ENCODE assay signal across 20 cellular contexts in the genomic region with DNA sequence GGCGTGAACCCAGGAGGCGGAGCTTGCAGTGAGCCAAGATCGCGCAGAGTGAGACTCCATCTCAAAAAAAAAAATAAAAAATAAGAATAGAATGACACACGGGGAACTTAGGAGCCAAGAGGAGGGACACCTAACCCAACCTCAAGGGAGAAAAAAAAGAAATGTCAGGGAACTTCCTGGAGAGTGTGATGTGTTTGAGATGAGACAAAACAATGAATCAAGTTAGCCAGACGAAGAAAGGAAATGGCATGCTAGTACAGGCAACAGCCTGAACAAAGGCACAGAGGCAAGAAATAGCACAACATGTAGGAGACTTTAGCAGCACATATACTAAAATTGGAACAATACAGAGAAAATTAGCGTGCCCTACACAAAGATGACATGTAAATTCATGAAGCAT. TPM values are rescaled to one million over a fixed set of nuclear protein-coding genes. Genes with fewer than 3 reads are reported as not detected.
DNase-seq lines count a peak whose midpoint lies in the region; ATAC-seq, FAIRE-seq and TF ChIP-seq lines count a peak whose summit lies in the region.
"Had no signal": no experiment of that assay in that cellular context is flagged by ENCODE, and none has a peak within 500 bp of the region (broad histone marks: within the 10 kb centered on the region; RNA-seq: fewer than 3 reads in every experiment).

No MANE protein-coding gene starts in this region.

- H3K4ac ChIP-seq in H1 (replicated peaks; ENCODE audit: insufficient read length, low read depth, low read length): no peak overlapping the region

- dilution Hi-C loops in keratinocyte (cut with MboI; ENCODE audit: extremely low pct_ligation_motif_present, low sequenced_read_pairs): no loop called here

- H4K5ac ChIP-seq in H1 (ENCODE audit: insufficient read length, low read depth, low read length): no peak overlapping the region

- H2BK120ac ChIP-seq in H1 (replicated peaks; ENCODE audit: low read depth, low read length): no peak overlapping the region

- H4K8ac ChIP-seq in H1 (ENCODE audit: extremely low read depth, insufficient read depth, low read length): no peak overlapping the region

- H2AK5ac ChIP-seq in H1 (ENCODE audit: low read depth, low read length): no peak overlapping the region

- H3K4me1 ChIP-seq in GM23338 (ENCODE audit: insufficient read depth): no peaks in the 10 kb centered on the region
- H3K4me1 ChIP-seq in H1 (replicated peaks in 1 of 4; ENCODE audit: control insufficient read depth in 3 of 4, insufficient read depth in 4 of 4, low read length in 3 of 4): 0 out of 7 replicates have a peak, but pooled peaks cover 0 to 3% (median 0%) of the 10 kb centered on the region in 4 experiments
- H3K4me1 ChIP-seq in keratinocyte (ENCODE audit: control insufficient read depth, extremely low read depth, insufficient read depth, low read length): peaks cover 18% of the 10 kb centered on the region

- no peaks in the 10 kb centered on the region for H3K36me3 ChIP-seq in GM23338 (ENCODE audit: insufficient read depth)
- H3K36me3 ChIP-seq in H1 (ENCODE audit: control insufficient read depth in 2 of 4, insufficient read depth in 4 of 4, low read length in 3 of 4): no peaks in the 10 kb centered on the region
- H3K36me3 ChIP-seq in keratinocyte (ENCODE audit: control insufficient read depth in 2 of 2, extremely low read depth in 1 of 2, insufficient read depth in 2 of 2, low read length in 2 of 2): no peaks in the 10 kb centered on the region

- no peak for TF ChIP-seq CTCF in GM23338 (conservative IDR thresholded peaks at IDR 0.05; ENCODE audit: low read depth in 2 of 2)
- TF ChIP-seq CTCF in H1 (IDR thresholded peaks at IDR 0.05; ENCODE audit: control extremely low read depth in 1 of 3, insufficient read depth in 1 of 3, low read depth in 1 of 3, low read length in 3 of 3): no peak
- TF ChIP-seq CTCF in keratinocyte (optimal IDR thresholded peaks at IDR 0.05 in 1 of 3, IDR thresholded peaks at IDR 0.05 in 1 of 3, conservative IDR thresholded peaks at IDR 0.05 in 1 of 3; ENCODE audit: extremely low read depth in 1 of 3, insufficient read depth in 2 of 3, low read length in 3 of 3): no peak

- no peak overlapping the region for H2BK5ac ChIP-seq in H1 (ENCODE audit: low read depth, low read length)

- H2BK12ac ChIP-seq in H1 (ENCODE audit: low read depth, low read length): no peak overlapping the region

- 79% methylated on average over 5 of the region's 7 CpGs; no CpG with 5 or more reads in 1 of the 2 experiments for WGBS in H1 (ENCODE audit: extremely low coverage in 1 of 2, insufficient coverage in 1 of 2, insufficient read length in 1 of 2, insufficient replicate concordance in 2 of 2, low coverage in 1 of 2, low lambda C conversion rate in 2 of 2, missing lambda C conversion rate in 1 of 2), 2 experiments

- H2BK20ac ChIP-seq in H1 (ENCODE audit: low read length): no peak overlapping the region

- H2BK15ac ChIP-seq in H1 (ENCODE audit: low read length): no peak overlapping the region

- TF ChIP-seq RAD21 in H1 (IDR thresholded peaks at IDR 0.05 in 1 of 2, conservative IDR thresholded peaks at IDR 0.05 in 1 of 2; ENCODE audit: low read depth in 2 of 2, low read length in 2 of 2): no peak

- no peak overlapping the region for H3K27ac ChIP-seq in GM23338 (ENCODE audit: low read depth)
- H3K27ac ChIP-seq in H1 (ENCODE audit: low read depth, low read length): no peak overlapping the region
- peak overlapping the region; percentile 25 for H3K27ac ChIP-seq in keratinocyte (ENCODE audit: control insufficient read depth, insufficient read depth, low read length)
- H3K27ac ChIP-seq: HL-60 had no signal

- H2AFZ ChIP-seq in GM23338: peak overlapping the region; percentile 89
- H2AFZ ChIP-seq in H1 (ENCODE audit: low read length): peak overlapping the region; percentile 100
- no peak overlapping the region for H2AFZ ChIP-seq in keratinocyte (ENCODE audit: control insufficient read depth, low read length)

- no peak overlapping the region for H3K4me3 Mint-ChIP-seq in GM23338
- H3K4me3 Mint-ChIP-seq: CD14-positive monocyte, IgD-negative memory B cell had no signal

- H3K4me1 Mint-ChIP-seq in GM23338: no peaks in the 10 kb centered on the region; the same call in 2 of the 3 replicates
- H3K4me1 Mint-ChIP-seq: IgD-negative memory B cell had no signal

- no peak overlapping the region for H3K18ac ChIP-seq in H1 (ENCODE audit: extremely low read depth, low read length)

- H4K91ac ChIP-seq in H1 (replicated peaks; ENCODE audit: insufficient read length, low read length): no peak overlapping the region

- H3K4me3 ChIP-seq in GM23338 (no peak overlapping the region), H1 (ENCODE audit: extremely low read depth in 1 of 4, insufficient read depth in 2 of 4, low read depth in 3 of 4, low read length in 4 of 4) (no peak overlapping the region), keratinocyte (ENCODE audit: control insufficient read depth in 2 of 3, extremely low read depth in 1 of 3, insufficient read depth in 2 of 3, low read depth in 1 of 3, low read length in 3 of 3) (peak overlapping the region in 1 of 3 experiments; percentile 32)

- H3K9me3 ChIP-seq in H1 (ENCODE audit: insufficient read depth in 2 of 2, low read depth in 1 of 2, low read length in 1 of 2) (no peaks in the 10 kb centered on the region), keratinocyte (ENCODE audit: control insufficient read depth, low read depth, low read length) (no peaks in the 10 kb centered on the region)

- no peaks in the 10 kb centered on the region for H3F3A ChIP-seq in GM23338 (replicated peaks; ENCODE audit: low read depth)

- H3K9me2 ChIP-seq in GM23338 (ENCODE audit: insufficient read depth): no peaks in the 10 kb centered on the region

- no peaks in the 10 kb centered on the region for H3K9me3 Mint-ChIP-seq in GM23338
- H3K9me3 Mint-ChIP-seq: IgD-negative memory B cell had no signal

- H3K79me1 ChIP-seq in H1 (ENCODE audit: low read depth, low read length): no peaks in the 10 kb centered on the region

- no peaks in the 10 kb centered on the region for H3K23me2 ChIP-seq in H1 (ENCODE audit: low read depth, low read length)

- H3K27ac Mint-ChIP-seq in GM23338: no peak overlapping the region
- H3K27ac Mint-ChIP-seq: IgD-negative memory B cell had no signal

- CTCF ChIA-PET in H1 (lab: Charles Lee; ENCODE audit: partially characterized antibody): interaction anchor here (0.7 to 3.5 kb wide), 3 partner anchors 11 to 292 kb away, joined by 3 to 22 read pairs (median 3); no protein-coding TSS in a partner anchor

- H3K27me3 Mint-ChIP-seq in GM23338 (ENCODE audit: insufficient read depth, low read depth, poor library complexity): peaks cover 7% of the 10 kb centered on the region

- POLR2A ChIA-PET in H1 (lab: Charles Lee; ENCODE audit: partially characterized antibody): no interaction called here

- no peak for FAIRE-seq in H1 (lab: Jason Lieb, UNC)
- peak; percentile 74 for FAIRE-seq in keratinocyte (lab: Jason Lieb, UNC)
- FAIRE-seq: HTR-8/SVneo had no signal

- H3K79me2 ChIP-seq in GM23338 (replicated peaks; ENCODE audit: insufficient read depth) (no peaks in the 10 kb centered on the region), H1 (ENCODE audit: control insufficient read depth in 1 of 2, insufficient read depth in 2 of 2, low read length in 2 of 2) (no peaks in the 10 kb centered on the region), keratinocyte (ENCODE audit: control insufficient read depth, insufficient read depth, low read length) (no peaks in the 10 kb centered on the region)

- H3K9ac ChIP-seq in H1 (replicated peaks in 1 of 4; ENCODE audit: extremely low read depth in 1 of 4, low read depth in 3 of 4, low read length in 3 of 4) (no peak overlapping the region), keratinocyte (ENCODE audit: control insufficient read depth, extremely low read depth, insufficient read depth, low read length) (no peak overlapping the region)

- TF ChIP-seq POLR2A in H1 (IDR thresholded peaks at IDR 0.05; ENCODE audit: control extremely low read depth in 1 of 2, low read depth in 2 of 2, low read length in 2 of 2): no peak

- H3K36me3 Mint-ChIP-seq in GM23338 (ENCODE audit: low read depth): no peaks in the 10 kb centered on the region
- H3K36me3 Mint-ChIP-seq: CD14-positive monocyte, IgD-negative memory B cell had no signal

- H3K56ac ChIP-seq in H1 (replicated peaks; ENCODE audit: insufficient read length, low read depth, low read length): no peak overlapping the region

- no peak overlapping the region for H3K14ac ChIP-seq in H1 (ENCODE audit: insufficient read length)

- no peak overlapping the region for H3K23ac ChIP-seq in H1 (ENCODE audit: insufficient read length)

- H4K20me1 ChIP-seq in GM23338 (replicated peaks; ENCODE audit: insufficient read depth): no peaks in the 10 kb centered on the region
- no peaks in the 10 kb centered on the region for H4K20me1 ChIP-seq in H1 (replicated peaks in 1 of 2; ENCODE audit: control insufficient read depth in 1 of 2, insufficient read depth in 2 of 2, low read length in 2 of 2)
- H4K20me1 ChIP-seq in keratinocyte (ENCODE audit: control insufficient read depth, extremely low read depth, insufficient read depth, low read length): no peaks in the 10 kb centered on the region

- DNase-seq in GM23338 (ENCODE audit: low spot score): no peak
- peak; percentile 72 for DNase-seq in HPDE6-E6E7 (ENCODE audit: extremely low spot score)
- DNase-seq in H1 (ENCODE audit: low read depth in 1 of 2, low spot score in 2 of 2): no peak
- no peak for DNase-seq in keratinocyte (ENCODE audit: low read depth, low spot score)
- DNase-seq in NCI-H187 (lab: John Stamatoyannopoulos, UW): no peak
- no peak for DNase-seq in NCI-H1417 treated with DMSO at 0.1 percent for 48 hours (lab: John Stamatoyannopoulos, UW)
- DNase-seq: AML-193, DMS79 treated with DMSO at 0.1 percent for 48 hours, Kasumi-1, MM.1S, NCI-H1105, NCI-H1694, OCI-M1, SIG-M5 had no signal

- ATAC-seq in GM23338 (no peak; the same call in 2 of the 3 replicates), HG03442 (IDR thresholded peaks at IDR 0.05; ENCODE audit: unreplicated experiment) (no peak)
- ATAC-seq: SK-N-SH treated with all-trans-retinoic acid at 6 μM for 48 hours had no signal

- no peaks in the 10 kb centered on the region for H3K9me1 ChIP-seq in keratinocyte (ENCODE audit: control insufficient read depth, extremely low read depth, insufficient read depth, low read length)

- H3K27me3 ChIP-seq in GM23338 (ENCODE audit: insufficient read depth) (no peaks in the 10 kb centered on the region), H1 (replicated peaks in 1 of 4; ENCODE audit: control insufficient read depth in 3 of 4, extremely low read depth in 1 of 4, insufficient read depth in 3 of 4, low read length in 3 of 4) (no peaks in the 10 kb centered on the region), keratinocyte (ENCODE audit: control insufficient read depth, extremely low read depth, insufficient read depth, low read length) (no peaks in the 10 kb centered on the region)

- 0 out of 2 replicates have a peak overlapping the region, but pooled peaks have one; percentile 53 for H3K4me2 ChIP-seq in GM23338
- H3K4me2 ChIP-seq in H1 (ENCODE audit: insufficient read depth in 1 of 2, low read depth in 2 of 2, low read length in 2 of 2): no peak overlapping the region
- H3K4me2 ChIP-seq in keratinocyte (ENCODE audit: control insufficient read depth, extremely low read depth, insufficient read depth, low read depth, low read length): peak overlapping the region; percentile 56

- TF ChIP-seq EP300 in H1 (IDR thresholded peaks at IDR 0.05; ENCODE audit: borderline replicate concordance in 1 of 2, low read depth in 2 of 2, low read length in 2 of 2): no peak

RNA-seq across cellular contexts. Expression of a gene that starts 36.7 kb away (rescaled TPM):
- total RNA-seq in GM23338 (2014; rRNA removed; shearing (Covaris generic)): 31.2 and 37.6 TPM in 2 replicates
- polyA plus RNA-seq in GM23338 (2016; fragmentation: Nextera tagmentation; extraction: Ambion mirVana) (11.1 and 13.8 TPM in 2 replicates), H1 (2011; rRNA removed) (4.3 and 6.5 TPM in 2 replicates), keratinocyte (8.4 to 14.1 TPM (median 9.8 TPM) in 3 replicates)
- total RNA-seq in H1 (2021; fragmentation: NEBNext Ultra II Directional; extraction: Animal tissue kit (Norgen Biotek cat#: 25700)): 21.5 and 25.5 TPM in 2 replicates
- 7.2 TPM for polyA plus RNA-seq in H1 (2011; cell fraction: cytosol; rRNA removed)
- 7.4 TPM for polyA plus RNA-seq in H1 (2011; cell fraction: nucleus; rRNA removed)
- 6.8 to 12.5 TPM (median 8.1 TPM) in 4 replicates for polyA plus RNA-seq in H1 (2012, experiment 1 of 2)
- 0.79 TPM for polyA plus RNA-seq in H1 (2012, experiment 2 of 2)
- polyA plus RNA-seq in H1 (2013, experiment 1 of 2): 10.7 TPM
- 10.0 TPM for polyA plus RNA-seq in H1 (2013, experiment 2 of 2)
- 38.6 and 50.2 TPM in 2 replicates for polyA minus RNA-seq in H1 (2011; rRNA and poly(A)+ RNA removed)
- 17.8 TPM for polyA minus RNA-seq in H1 (2011; cell fraction: cytosol; rRNA and poly(A)+ RNA removed)
- 17.7 TPM for polyA minus RNA-seq in H1 (2011; cell fraction: nucleus; rRNA and poly(A)+ RNA removed)
- polyA plus RNA-seq in keratinocyte (2011; ENCODE audit: low read depth): 10.8 TPM
- 3.5 and 9.1 TPM in 2 replicates for polyA plus RNA-seq in keratinocyte (2011; cell fraction: cytosol; rRNA removed)
- polyA plus RNA-seq in keratinocyte (2011; cell fraction: nucleus; rRNA removed): 11.9 and 14.7 TPM in 2 replicates
- polyA plus RNA-seq in keratinocyte (2012; ENCODE audit: low replicate concordance): 6.0 and 6.8 TPM in 2 replicates
- polyA minus RNA-seq in keratinocyte: 5.1 to 20.8 TPM (median 20.2 TPM) in 3 replicates
- 8.1 TPM for polyA minus RNA-seq in keratinocyte (2011; cell fraction: cytosol; rRNA and poly(A)+ RNA removed)
- 20.5 and 22.2 TPM in 2 replicates for polyA minus RNA-seq in keratinocyte (2011; cell fraction: nucleus; rRNA and poly(A)+ RNA removed)

Comparison
In these comparisons a context has a peak if more than half of its experiments do, and no peak if none do; other contexts are left out.
1. H3K4me2 ChIP-seq: peak in GM23338 (single experiment) and keratinocyte (single experiment); none in H1 (0 of 2).